23 cellular contexts compared by ENCODE assay signal in the genomic region with DNA sequence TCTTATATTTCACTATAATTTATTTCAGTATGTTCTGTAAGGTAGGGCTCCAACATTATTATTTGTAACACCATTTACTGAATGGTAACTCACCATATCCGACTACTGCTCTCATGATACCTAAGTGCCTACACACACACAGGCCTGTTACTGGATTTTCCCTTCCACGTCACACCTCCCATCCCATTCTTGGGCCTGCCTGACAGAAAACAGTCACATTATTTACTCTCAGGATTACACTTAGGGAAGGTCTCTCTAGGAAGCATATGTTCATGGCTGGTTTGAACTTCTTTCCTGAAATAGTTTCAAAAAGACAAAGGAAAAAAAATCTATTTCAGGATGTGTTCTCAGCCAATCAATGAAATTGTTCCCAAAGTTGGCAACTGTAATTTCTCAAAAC.
DNase-seq lines count a peak whose midpoint lies in the region; ATAC-seq, FAIRE-seq and TF ChIP-seq lines count a peak whose summit lies in the region.
"Had no signal": no experiment of that assay in that cellular context is flagged by ENCODE, and none has a peak within 500 bp of the region (broad histone marks: within the 10 kb centered on the region; RNA-seq: fewer than 3 reads in every experiment).

No MANE protein-coding gene starts in this region.

- H3K4me3 ChIP-seq in kidney (ENCODE audit: low read length in 2 of 2), result no peak overlapping the region

- H3K27ac ChIP-seq in kidney (ENCODE audit: low read depth in 2 of 2, low read length in 2 of 2), result no peak overlapping the region
- H3K27ac ChIP-seq: 22Rv1 had no signal

- TF ChIP-seq CTCF in kidney (IDR thresholded peaks at IDR 0.05; ENCODE audit: borderline replicate concordance, extremely low read depth, insufficient read depth), result no peak

- H3K27me3 Mint-ChIP-seq in activated T-cell treated with anti-CD3 and anti-CD28 coated beads, Interleukin-2, amount 50 U/mL, for 24 hours, result no peaks in the 10 kb centered on the region
- no peaks in the 10 kb centered on the region for H3K27me3 Mint-ChIP-seq in T-helper 17 cell

- H3K4me1 Mint-ChIP-seq in activated T-cell treated with anti-CD3 and anti-CD28 coated beads, Interleukin-2, amount 50 U/mL, for 24 hours (ENCODE audit: low read depth), result peaks cover 73% of the 10 kb centered on the region
- H3K4me1 Mint-ChIP-seq in T-helper 17 cell, result peaks cover 56% of the 10 kb centered on the region

- H3K9me3 Mint-ChIP-seq in activated T-cell treated with anti-CD3 and anti-CD28 coated beads, Interleukin-2, amount 50 U/mL, for 24 hours, result peaks cover 3% of the 10 kb centered on the region

- DNase-seq in activated T-cell treated with anti-CD3 and anti-CD28 coated beads, Interleukin-2, amount 50 U/mL, for 24 hours, result no peak
- DNase-seq in activated T-cell treated with anti-CD3 and anti-CD28 coated beads, Interleukin-2, amount 50 U/mL, for 48 hours, result no peak
- DNase-seq in T-helper 17 cell (no peak), lung microvascular endothelial cell (ENCODE audit: low read depth in 2 of 2) (peak; percentile 34 to 40), medulla oblongata (ENCODE audit: extremely low spot score) (no peak), ACHN (no peak), kidney (no peak)
- DNase-seq: COR-L47, DMS53, H7, Karpas-422, MV-4-11, NCI-H1105, NCI-H1436 treated with DMSO at 0.1 percent for 48 hours, NCI-H187 treated with DMSO at 0.1 percent for 48 hours, NCI-H2171 treated with DMSO at 0.1 percent for 48 hours, NCI-H524 treated with DMSO at 0.1 percent for 48 hours, NCI-H774, SIG-M5 had no signal

- H3K9ac ChIP-seq in kidney (ENCODE audit: low read length in 2 of 2), result no peak overlapping the region

- no peak overlapping the region for H3K4me3 Mint-ChIP-seq in activated T-cell treated with anti-CD3 and anti-CD28 coated beads, Interleukin-2, amount 50 U/mL, for 24 hours
- H3K4me3 Mint-ChIP-seq in T-helper 17 cell, result no peak overlapping the region

- intact Hi-C loops in kidney (cut with DNase I), result no loop called here

- H3K4me1 ChIP-seq in kidney (ENCODE audit: control insufficient read depth in 1 of 2, insufficient read depth in 1 of 2, low read depth in 1 of 2, low read length in 2 of 2), result peaks cover 0 to 5% of the 10 kb centered on the region in 2 donors

- peak overlapping the region; percentile 39 for H3K27ac Mint-ChIP-seq in activated T-cell treated with anti-CD3 and anti-CD28 coated beads, Interleukin-2, amount 50 U/mL, for 24 hours
- H3K27ac Mint-ChIP-seq in T-helper 17 cell, result peak overlapping the region; percentile 67

- no peak for ATAC-seq in T-helper 17 cell
- ATAC-seq: HepG2 had no signal

- no peaks in the 10 kb centered on the region for H3K36me3 ChIP-seq in kidney (ENCODE audit: control insufficient read depth in 1 of 2, insufficient read depth in 2 of 2, low read length in 2 of 2)

- H3K9me3 ChIP-seq in T-helper 17 cell (ENCODE audit: control insufficient read depth, low read length, poor library complexity, severe bottlenecking) (no peaks in the 10 kb centered on the region), kidney (ENCODE audit: control insufficient read depth in 1 of 2, low read length in 2 of 2) (no peaks in the 10 kb centered on the region)

- in situ Hi-C loops in ACHN (cut with HindIII; ENCODE audit: low pct_ligation_motif_present, low pct_unique_long_range_greater_than_20kb, low sequenced_read_pairs), result no loop called here

- no peak for FAIRE-seq in kidney (lab: Jason Lieb, UNC)
- FAIRE-seq: GM18507, HepG2, RCC 7860 had no signal

- H3K36me3 Mint-ChIP-seq in activated T-cell treated with anti-CD3 and anti-CD28 coated beads, Interleukin-2, amount 50 U/mL, for 24 hours (ENCODE audit: low read depth), result peaks cover 8% of the 10 kb centered on the region
- peaks cover 2% of the 10 kb centered on the region for H3K36me3 Mint-ChIP-seq in T-helper 17 cell (ENCODE audit: low read depth)

Comparison
In these comparisons a context has a peak if more than half of its experiments do, and no peak if none do; other contexts are left out.
1. DNase-seq: peak in lung microvascular endothelial cell (2 of 2); none in activated T-cell treated with anti-CD3 and anti-CD28 coated beads, Interleukin-2, amount 50 U/mL, for 24 hours (single experiment), activated T-cell treated with anti-CD3 and anti-CD28 coated beads, Interleukin-2, amount 50 U/mL, for 48 hours (0 of 2), T-helper 17 cell (0 of 3), medulla oblongata (single experiment), ACHN (single experiment) and kidney (single experiment).